Comparison of ENCODE assay signal across 1 cellular context in the genomic region with DNA sequence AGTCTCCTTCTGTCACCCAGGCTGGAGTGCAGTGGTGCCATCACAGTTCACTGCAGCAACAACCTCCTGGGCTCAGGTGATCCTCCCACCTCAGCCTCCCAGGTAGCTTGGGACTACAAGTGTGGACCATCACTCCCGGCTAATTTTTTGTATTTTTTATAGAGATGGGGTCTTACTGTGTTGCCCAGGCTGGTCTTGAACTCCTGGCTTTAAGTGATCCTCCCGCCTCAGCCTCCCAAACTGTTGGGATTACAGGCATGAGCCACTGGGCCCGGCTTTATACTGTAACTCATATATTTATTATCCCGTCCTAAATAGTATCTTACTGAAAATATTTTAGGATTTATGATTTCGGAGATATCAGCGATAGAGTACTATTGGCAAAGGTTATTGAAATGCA.
TF ChIP-seq lines count a peak whose summit lies in the region.

No MANE protein-coding gene starts in this region.

TF ChIP-seq in K562, 482 proteins besides CTCF, POLR2A, EP300 and RAD21:
- TF ChIP-seq ZNF121 (CRISPR knock-in tag; conservative IDR thresholded peaks at IDR 0.05) (peak; percentile 54; the same call in 1 of the 2 replicates), ZNF232 (CRISPR knock-in tag; IDR thresholded peaks at IDR 0.05) (no peak)
